ENCODE assay signal across 1 cellular context in the genomic region with DNA sequence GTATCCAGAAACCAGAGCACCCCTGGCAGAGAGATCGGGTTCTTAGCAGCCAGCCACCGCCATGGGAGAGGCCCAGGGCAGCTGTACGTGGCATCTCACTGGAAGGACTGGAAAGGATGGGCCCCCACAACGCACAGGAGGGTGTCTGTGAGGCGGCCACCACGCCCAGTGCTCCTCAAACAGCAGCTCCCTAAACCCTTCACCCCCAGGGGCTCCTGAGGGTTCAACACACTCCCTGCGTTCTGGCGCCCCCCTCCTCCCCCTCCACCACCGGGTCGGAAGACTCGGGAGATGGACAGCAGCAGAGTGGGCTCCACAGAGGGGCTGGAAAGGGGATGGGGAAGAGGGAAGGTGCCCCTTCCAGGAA.
TF ChIP-seq lines count a peak whose summit lies in the region.

No MANE protein-coding gene starts in this region.

TF ChIP-seq in endothelial cell of umbilical vein, 7 proteins besides CTCF, POLR2A, EP300 and RAD21:
- no peak for TF ChIP-seq JUN (IDR thresholded peaks at IDR 0.05; ENCODE audit: borderline replicate concordance, insufficient read depth, insufficient read length, low read depth)
